ENCODE assay signal across 11 cellular contexts in genomic region chr5:151067632-151068031, GRCh38. TPM values are rescaled to one million over a fixed set of nuclear protein-coding genes. Genes with fewer than 3 reads are reported as not detected.
DNase-seq lines count a peak whose midpoint lies in the region; ATAC-seq and TF ChIP-seq lines count a peak whose summit lies in the region.
"Had no signal": no experiment of that assay in that cellular context is flagged by ENCODE, and none has a peak within 500 bp of the region (broad histone marks: within the 10 kb centered on the region; RNA-seq: fewer than 3 reads in every experiment).

No MANE protein-coding gene starts in this region.

- TF ChIP-seq CTCF in GM06990 (IDR thresholded peaks at IDR 0.05; ENCODE audit: insufficient read depth, low read length, poor library complexity, severe bottlenecking) (no peak), OCI-LY1 (IDR thresholded peaks at IDR 0.05; ENCODE audit: low read length) (no peak), endodermal cell (conservative IDR thresholded peaks at IDR 0.05) (no peak), gastrocnemius medialis (IDR thresholded peaks at IDR 0.05 in 4 of 5, conservative IDR thresholded peaks at IDR 0.05 in 1 of 5) (no peak)

- no peak overlapping the region for H3K4me3 Mint-ChIP-seq in endodermal cell

- H3K9me2 ChIP-seq in OCI-LY1 (ENCODE audit: low read depth, low read length) = no peaks in the 10 kb centered on the region

- intact Hi-C loops in gastrocnemius medialis (cut with DNase I; ENCODE audit: low total_unique reads) = loop anchor here (1.0 kb wide), 1 partner anchor 7 kb away; no protein-coding TSS in a partner anchor

- H3K4me2 ChIP-seq in OCI-LY1 (ENCODE audit: low read length) = peak overlapping the region; percentile 56; the same call in 1 of the 2 replicates

- H3K27ac ChIP-seq in OCI-LY1 (ENCODE audit: low read depth, low read length, poor library complexity, severe bottlenecking) = peak overlapping the region; percentile 94
- no peak overlapping the region for H3K27ac ChIP-seq in endodermal cell (ENCODE audit: low read depth, low read length)
- peak overlapping the region; percentile 90 to 94 (median 92) for H3K27ac ChIP-seq in gastrocnemius medialis
- H3K27ac ChIP-seq: epithelial cell of prostate had no signal

- no peak for TF ChIP-seq POLR2A in gastrocnemius medialis (IDR thresholded peaks at IDR 0.05)

- H3K27ac Mint-ChIP-seq in endodermal cell = peak overlapping the region; percentile 30

- peaks cover 63% of the 10 kb centered on the region for H3K79me2 ChIP-seq in OCI-LY1 (ENCODE audit: insufficient read depth, low read length)

- peaks cover 7% of the 10 kb centered on the region for H3K4me1 Mint-ChIP-seq in endodermal cell

- H4K20me1 ChIP-seq in OCI-LY1 (ENCODE audit: insufficient read depth, low read length) = no peaks in the 10 kb centered on the region

- no peaks in the 10 kb centered on the region for H3K9me3 ChIP-seq in OCI-LY1 (ENCODE audit: low read length)
- H3K9me3 ChIP-seq in endodermal cell (ENCODE audit: control insufficient read depth, low read length) = no peaks in the 10 kb centered on the region
- H3K9me3 ChIP-seq in gastrocnemius medialis = no peaks in the 10 kb centered on the region

- H3K9ac ChIP-seq in OCI-LY1 (ENCODE audit: low read length) = no peak overlapping the region; the same call in 1 of the 2 replicates
- no peak overlapping the region for H3K9ac ChIP-seq in endodermal cell (ENCODE audit: extremely low read depth, low read length, poor library complexity, severe bottlenecking)

- no peaks in the 10 kb centered on the region for H3F3A ChIP-seq in OCI-LY1 (ENCODE audit: insufficient read depth, low read length)

- H3K27me3 ChIP-seq in GM06990 (replicated peaks; ENCODE audit: control insufficient read depth, insufficient read depth, low read length) = no peaks in the 10 kb centered on the region
- no peaks in the 10 kb centered on the region for H3K27me3 ChIP-seq in OCI-LY1 (ENCODE audit: insufficient read depth, low read length)
- H3K27me3 ChIP-seq in endodermal cell (ENCODE audit: control insufficient read depth, insufficient read depth, low read length, poor library complexity, severe bottlenecking) = no peaks in the 10 kb centered on the region
- no peaks in the 10 kb centered on the region for H3K27me3 ChIP-seq in gastrocnemius medialis

- DNase-seq in GM06990 (ENCODE audit: extremely low read depth, insufficient read length) = no peak
- no peak for DNase-seq in endodermal cell
- no peak for DNase-seq in gastrocnemius medialis
- DNase-seq in NK-92 (lab: John Stamatoyannopoulos, UW; ENCODE audit: unreplicated experiment) = no peak
- no peak for DNase-seq in NCI-H1930 (lab: John Stamatoyannopoulos, UW)
- no peak for DNase-seq in DMS79 (lab: John Stamatoyannopoulos, UW)
- DNase-seq: NCI-H1105, NCI-H774, nucleus accumbens had no signal

- in situ Hi-C loops in gastrocnemius medialis (cut with MboI; ENCODE audit: low sequenced_read_pairs in 4 of 4) = no loop called here

- H3K36me3 ChIP-seq in GM06990 (ENCODE audit: control insufficient read depth, insufficient read depth, low read length) = peaks cover 54% of the 10 kb centered on the region
- peaks cover 65% of the 10 kb centered on the region for H3K36me3 ChIP-seq in OCI-LY1 (ENCODE audit: insufficient read depth, low read length)
- H3K36me3 ChIP-seq in endodermal cell (ENCODE audit: control insufficient read depth, insufficient read depth, low read length) = peaks cover 8% of the 10 kb centered on the region
- H3K36me3 ChIP-seq in gastrocnemius medialis = no peaks in the 10 kb centered on the region

- no peaks in the 10 kb centered on the region for H3K27me3 Mint-ChIP-seq in endodermal cell (ENCODE audit: insufficient read depth)

- H2AFZ ChIP-seq in OCI-LY1 (ENCODE audit: low read length) = no peak overlapping the region

- 94 to 95% methylated on average over 6 to 10 of the region's 10 CpGs for WGBS in endodermal cell (ENCODE audit: insufficient coverage in 1 of 2, insufficient read length in 1 of 2), 2 experiments

- ATAC-seq in gastrocnemius medialis = no peak

- peaks cover 21% of the 10 kb centered on the region for H3K36me3 Mint-ChIP-seq in endodermal cell (ENCODE audit: low read depth)

- H3K4me3 ChIP-seq in GM06990 (replicated peaks; ENCODE audit: low read depth, low read length) (peak overlapping the region; percentile 8; the same call in 1 of the 2 replicates), OCI-LY1 (ENCODE audit: low read depth, low read length, poor library complexity, severe bottlenecking) (no peak overlapping the region), endodermal cell (ENCODE audit: low read length) (no peak overlapping the region), gastrocnemius medialis (no peak overlapping the region)

- H3K9me3 Mint-ChIP-seq in endodermal cell = peaks cover 3% of the 10 kb centered on the region

- peaks cover 95% of the 10 kb centered on the region for H3K4me1 ChIP-seq in OCI-LY1 (ENCODE audit: insufficient read depth, low read length, severe bottlenecking)
- H3K4me1 ChIP-seq in endodermal cell (ENCODE audit: control insufficient read depth, insufficient read depth, low read length) = peaks cover 8% of the 10 kb centered on the region
- H3K4me1 ChIP-seq in gastrocnemius medialis = peaks cover 95 to 98% of the 10 kb centered on the region in 2 donors

RNA-seq across cellular contexts. Expression of gene TNIP1, which starts 13.2 kb away (rescaled TPM):
- total RNA-seq in endodermal cell = 10 to 100 TPM; 51.3 to 52.2 TPM
- 33.0 TPM for polyA plus RNA-seq in endodermal cell (2013, experiment 1 of 2)
- polyA plus RNA-seq in endodermal cell (2013, experiment 2 of 2) = 31.1 TPM
- total RNA-seq in gastrocnemius medialis = 100 to 1,000 TPM; 112 to 228 (median 188) TPM

RNA-seq across cellular contexts. Expression of gene GPX3, which starts 47.2 kb away (rescaled TPM):
- total RNA-seq in endodermal cell (10 to 100 TPM; 44.9 to 47.1 TPM), gastrocnemius medialis (1,000 to 10,000 TPM in 1 of 4 donors, 100 to 1,000 TPM in 3; 504 to 1,227 (median 655) TPM)
- polyA plus RNA-seq in endodermal cell (2013, experiment 1 of 2) = 27.5 TPM
- 26.7 TPM for polyA plus RNA-seq in endodermal cell (2013, experiment 2 of 2)

Comparison
In these comparisons a context has a peak if more than half of its experiments do, and no peak if none do; other contexts are left out.
1. RNA of gene GPX3, which starts 47.2 kb away (total RNA-seq): 504 to 1,227 TPM in gastrocnemius medialis; 44.9 to 47.1 TPM in endodermal cell; every median in the first group is over 10 times any median in the second.